9 cellular contexts compared by ENCODE assay signal in genomic region chr4:184281231-184282139, GRCh38.
DNase-seq lines count a peak whose midpoint lies in the region; ATAC-seq and TF ChIP-seq lines count a peak whose summit lies in the region.
"Had no signal": no experiment of that assay in that cellular context is flagged by ENCODE, and none has a peak within 500 bp of the region (broad histone marks: within the 10 kb centered on the region; RNA-seq: fewer than 3 reads in every experiment).

No MANE protein-coding gene starts in this region.

- H3K27ac ChIP-seq in psoas muscle: no peak overlapping the region

- 70% methylated on average over 12 of the region's 12 CpGs for WGBS in psoas muscle, 3 donors

- H3K4me1 ChIP-seq in psoas muscle: no peaks in the 10 kb centered on the region

- no peaks in the 10 kb centered on the region for H3K27me3 ChIP-seq in psoas muscle (ENCODE audit: insufficient read depth in 3 of 3, low read length in 2 of 3)

- DNase-seq in T-helper 17 cell (no peak), progenitor cell of endocrine pancreas (ENCODE audit: low spot score, unreplicated experiment) (no peak), RPMI8226 (no peak), DMS79 (lab: John Stamatoyannopoulos, UW) (no peak), psoas muscle (no peak)
- DNase-seq in naive thymus-derived CD8-positive, alpha-beta T cell: no peak
- DNase-seq: NCI-H774 had no signal

- no peaks in the 10 kb centered on the region for H3K27me3 Mint-ChIP-seq in T-helper 17 cell
- H3K27me3 Mint-ChIP-seq in naive thymus-derived CD8-positive, alpha-beta T cell: no peaks in the 10 kb centered on the region
- H3K27me3 Mint-ChIP-seq in progenitor cell of endocrine pancreas: no peaks in the 10 kb centered on the region

- peaks cover 0 to 6% (median 3%) of the 10 kb centered on the region in 9 donors for H3K9me3 Mint-ChIP-seq in naive thymus-derived CD8-positive, alpha-beta T cell
- H3K9me3 Mint-ChIP-seq in progenitor cell of endocrine pancreas (ENCODE audit: low read depth): peaks cover 8% of the 10 kb centered on the region

- H3K4me3 Mint-ChIP-seq in T-helper 17 cell (peak overlapping the region; percentile 69), progenitor cell of endocrine pancreas (ENCODE audit: low read depth) (no peak overlapping the region)
- peak overlapping the region in 2 of 10 donors; percentile 3 to 23 for H3K4me3 Mint-ChIP-seq in naive thymus-derived CD8-positive, alpha-beta T cell

- H3K36me3 Mint-ChIP-seq in T-helper 17 cell (ENCODE audit: low read depth): peaks cover 1% of the 10 kb centered on the region
- H3K36me3 Mint-ChIP-seq in naive thymus-derived CD8-positive, alpha-beta T cell: peaks cover 0 to 9% (median 4%) of the 10 kb centered on the region in 3 donors
- peaks cover 3% of the 10 kb centered on the region for H3K36me3 Mint-ChIP-seq in progenitor cell of endocrine pancreas (ENCODE audit: insufficient read depth)

- no peak for TF ChIP-seq CTCF in progenitor cell of endocrine pancreas (IDR thresholded peaks at IDR 0.05; ENCODE audit: unreplicated experiment)
- no peak for TF ChIP-seq CTCF in psoas muscle (IDR thresholded peaks at IDR 0.05)

- peak overlapping the region; percentile 87 for H3K27ac Mint-ChIP-seq in T-helper 17 cell
- H3K27ac Mint-ChIP-seq in naive thymus-derived CD8-positive, alpha-beta T cell: peak overlapping the region in 7 of 10 donors; percentile 11 to 82 (median 54)
- H3K27ac Mint-ChIP-seq in progenitor cell of endocrine pancreas: no peak overlapping the region

- ATAC-seq in HG02588 (IDR thresholded peaks at IDR 0.05; ENCODE audit: unreplicated experiment): peak; percentile 27
- ATAC-seq in T-helper 17 cell: peak; percentile 33
- ATAC-seq in naive thymus-derived CD8-positive, alpha-beta T cell: no peak
- ATAC-seq in psoas muscle: no peak

- POLR2A ChIA-PET in naive thymus-derived CD8-positive, alpha-beta T cell (lab: Charles Lee): interaction anchor here (0.8 to 3.0 kb wide), 2 partner anchors 12 to 16 kb away, joined by 3 to 9 read pairs; no protein-coding TSS in a partner anchor

- no peaks in the 10 kb centered on the region for H3K36me3 ChIP-seq in psoas muscle (ENCODE audit: insufficient read depth in 1 of 2, low read depth in 1 of 2)

- H3K9me3 ChIP-seq in T-helper 17 cell (ENCODE audit: control insufficient read depth, low read length, poor library complexity, severe bottlenecking) (no peaks in the 10 kb centered on the region), psoas muscle (no peaks in the 10 kb centered on the region)

- peak; percentile 27 for TF ChIP-seq POLR2A in GM18526 (IDR thresholded peaks at IDR 0.05; ENCODE audit: extremely low read depth, insufficient read length)

- H3K4me1 Mint-ChIP-seq in T-helper 17 cell (peaks cover 24% of the 10 kb centered on the region), progenitor cell of endocrine pancreas (ENCODE audit: low read depth) (peaks cover 8% of the 10 kb centered on the region)
- peaks cover 7 to 47% (median 34%) of the 10 kb centered on the region in 4 donors for H3K4me1 Mint-ChIP-seq in naive thymus-derived CD8-positive, alpha-beta T cell

- no peak overlapping the region for H3K4me3 ChIP-seq in psoas muscle

- intact Hi-C loops in psoas muscle (cut with DNase I): loop anchor here in 1 of 2 donors (5.0 kb wide), 1 partner anchor 256 kb away; no protein-coding TSS in a partner anchor

Comparison
In these comparisons a context has a peak if more than half of its experiments do, and no peak if none do; other contexts are left out.
1. ATAC-seq: peak in HG02588 (single experiment) and T-helper 17 cell (single experiment); none in naive thymus-derived CD8-positive, alpha-beta T cell (0 of 2) and psoas muscle (0 of 4).